Comparison of ENCODE assay signal across 8 cellular contexts in the genomic region with DNA sequence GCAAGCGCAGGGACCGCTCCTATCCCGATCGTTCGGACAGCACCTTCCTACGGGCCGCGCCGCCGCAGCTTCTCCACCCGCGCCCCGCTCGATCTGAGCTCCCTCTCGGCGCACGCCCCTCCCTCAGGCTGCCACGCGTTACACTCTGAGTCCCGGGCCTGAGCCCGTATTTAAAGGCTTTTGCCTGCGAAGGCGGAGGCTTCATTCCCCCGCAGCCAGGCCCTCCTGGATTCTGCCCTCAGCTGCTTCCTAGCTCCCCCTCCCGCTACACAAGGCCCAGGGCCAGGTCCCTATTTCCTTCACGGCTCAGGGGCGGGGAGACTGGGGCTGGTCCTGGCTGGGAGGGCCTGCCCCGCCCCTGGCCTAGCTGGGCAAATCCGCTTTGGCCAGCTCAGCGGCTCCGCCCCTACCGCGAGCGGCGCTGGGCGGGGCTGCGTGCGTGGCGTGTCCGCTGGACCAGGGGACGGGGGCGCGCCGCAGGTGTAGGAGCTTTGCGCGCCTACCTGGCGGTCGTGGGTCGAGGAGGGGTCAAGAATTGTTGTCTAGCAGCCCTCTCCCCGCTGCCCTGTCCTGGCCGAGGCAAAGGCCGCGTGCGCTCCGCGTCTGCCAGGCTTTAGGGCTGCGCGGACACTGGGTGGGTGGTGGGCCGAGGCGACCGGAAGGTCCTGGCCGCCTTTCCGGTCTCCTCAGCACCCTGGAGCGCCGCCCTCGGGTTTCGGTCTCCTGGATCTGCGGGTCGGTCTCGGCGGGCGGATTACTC. TPM values are rescaled to one million over a fixed set of nuclear protein-coding genes. Genes with fewer than 3 reads are reported as not detected.
A peak's percentile ranks its signal among the peaks of the same experiment; 100 is the strongest.
DNase-seq lines count a peak whose midpoint lies in the region; ATAC-seq and TF ChIP-seq lines count a peak whose summit lies in the region.

A gene (minus strand): TSS at position 144 of the 760 bp plus-strand sequence. CDS start 5,927 bp downstream, outside the sequence.

- H3K4me3 Mint-ChIP-seq in T-helper 1 cell treated with Interleukin-12 subunit alpha and Interleukin-12 subunit beta and Interleukin-4 antibody, amounts not matched to agents 30 μg/mL and 1 μg/mL, for 36 hours, result peak within 1 kb of the TSS; percentile 98
- H3K4me3 Mint-ChIP-seq in progenitor cell of endocrine pancreas (ENCODE audit: low read depth), result peak within 1 kb of the TSS; percentile 99

- peak; percentile 98 for DNase-seq in GM13977 (ENCODE audit: low spot score)
- DNase-seq in NCI-H1694 (lab: John Stamatoyannopoulos, UW), result peak; percentile 83
- DNase-seq in amniotic stem cell (lab: John Stamatoyannopoulos, UW), result peak; percentile 94
- peak; percentile 98 for DNase-seq in left cardiac atrium
- peak; percentile 96 for DNase-seq in progenitor cell of endocrine pancreas (ENCODE audit: low spot score, unreplicated experiment)
- DNase-seq in ureter (ENCODE audit: low spot score), result peak; percentile 97

- in situ Hi-C loops in GM13977 (cut with MboI; ENCODE audit: low pct_unique_long_range_greater_than_20kb, low sequenced_read_pairs, unreplicated experiment), result no loop called here

- intact Hi-C loops in left cardiac atrium (cut with DNase I), result loop anchor here in 1 of 2 donors (1.0 to 5.0 kb wide), 2 partner anchors 112 to 450 kb away; a partner anchor contains a TSS

- peak; percentile 95 for ATAC-seq in HG02884 (IDR thresholded peaks at IDR 0.05; ENCODE audit: unreplicated experiment)
- ATAC-seq in left cardiac atrium, result peak; percentile 98

- no peaks in the 10 kb centered on the region for H3K27me3 Mint-ChIP-seq in T-helper 1 cell treated with Interleukin-12 subunit alpha and Interleukin-12 subunit beta and Interleukin-4 antibody, amounts not matched to agents 30 μg/mL and 1 μg/mL, for 36 hours (ENCODE audit: low read depth)
- H3K27me3 Mint-ChIP-seq in progenitor cell of endocrine pancreas, result no peaks in the 10 kb centered on the region

- H3K27ac Mint-ChIP-seq in T-helper 1 cell treated with Interleukin-12 subunit alpha and Interleukin-12 subunit beta and Interleukin-4 antibody, amounts not matched to agents 30 μg/mL and 1 μg/mL, for 36 hours, result peak within 1 kb of the TSS; percentile 92
- H3K27ac Mint-ChIP-seq in progenitor cell of endocrine pancreas, result peak within 1 kb of the TSS; percentile 99

- H3K4me1 Mint-ChIP-seq in T-helper 1 cell treated with Interleukin-12 subunit alpha and Interleukin-12 subunit beta and Interleukin-4 antibody, amounts not matched to agents 30 μg/mL and 1 μg/mL, for 36 hours (ENCODE audit: low read depth), result peaks cover 17% of the 10 kb centered on the region
- peaks cover 23% of the 10 kb centered on the region for H3K4me1 Mint-ChIP-seq in progenitor cell of endocrine pancreas (ENCODE audit: low read depth)

- H3K36me3 Mint-ChIP-seq in T-helper 1 cell treated with Interleukin-12 subunit alpha and Interleukin-12 subunit beta and Interleukin-4 antibody, amounts not matched to agents 30 μg/mL and 1 μg/mL, for 36 hours (ENCODE audit: low read depth), result peaks cover 15% of the 10 kb centered on the region
- H3K36me3 Mint-ChIP-seq in progenitor cell of endocrine pancreas (ENCODE audit: insufficient read depth), result peaks cover 38% of the 10 kb centered on the region

- TF ChIP-seq CTCF in GM13977 (IDR thresholded peaks at IDR 0.05; ENCODE audit: extremely low read depth, insufficient read depth, missing control alignments) (no peak), progenitor cell of endocrine pancreas (IDR thresholded peaks at IDR 0.05; ENCODE audit: unreplicated experiment) (no peak)

- H3K9me3 Mint-ChIP-seq in T-helper 1 cell treated with Interleukin-12 subunit alpha and Interleukin-12 subunit beta and Interleukin-4 antibody, amounts not matched to agents 30 μg/mL and 1 μg/mL, for 36 hours, result peaks cover 17% of the 10 kb centered on the region
- peaks cover 19% of the 10 kb centered on the region for H3K9me3 Mint-ChIP-seq in progenitor cell of endocrine pancreas (ENCODE audit: low read depth)

RNA-seq across cellular contexts. Expression of the gene that starts here (rescaled TPM):
- total RNA-seq in left cardiac atrium (10 to 100 TPM; 28.7 to 40.6 TPM), progenitor cell of endocrine pancreas (518 and 607 TPM in 2 replicates), ureter (76.0 TPM)

Comparison
In these comparisons a context has a peak if more than half of its experiments do, and no peak if none do; other contexts are left out.
1. Peak in every context shown above with its lines: DNase-seq and ATAC-seq.